28 cellular contexts compared by ENCODE assay signal in the genomic region with DNA sequence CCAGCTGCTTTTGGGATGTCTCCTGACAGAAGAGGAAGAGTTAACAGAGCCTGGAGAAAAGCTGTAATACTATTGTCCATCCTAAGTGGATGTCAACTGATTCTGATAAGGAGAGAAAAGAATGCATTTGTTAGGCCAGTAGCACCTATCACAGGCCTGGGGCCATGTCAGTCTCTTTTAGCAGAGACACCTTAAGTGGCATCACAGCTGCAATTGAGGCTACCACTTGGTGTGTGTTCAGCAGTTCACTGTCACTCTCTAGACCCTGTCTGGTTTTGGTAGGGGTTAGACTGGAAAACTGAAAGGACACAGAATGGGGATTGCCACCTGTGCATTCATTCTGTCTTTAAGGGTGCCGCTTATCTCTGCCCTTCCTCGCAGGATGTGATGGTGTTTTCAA.
"Had no signal": no experiment of that assay in that cellular context is flagged by ENCODE, and none has a peak within 500 bp of the region (broad histone marks: within the 10 kb centered on the region; RNA-seq: fewer than 3 reads in every experiment).

No MANE protein-coding gene starts in this region.

- H3K27me3 Mint-ChIP-seq: activated CD8-positive, alpha-beta T cell treated with anti-CD3 and anti-CD28 coated beads for 36 hours; activated naive CD8-positive, alpha-beta T cell; T-helper 17 cell had no signal

- ATAC-seq: activated CD4-positive, CD25-positive, alpha-beta regulatory T cell treated with anti-CD3 and anti-CD28 coated beads, Interleukin-2, amount 50 U/mL, for 24 hours; activated CD8-positive, alpha-beta T cell treated with anti-CD3 and anti-CD28 coated beads for 36 hours; activated T-cell treated with anti-CD3 and anti-CD28 coated beads, Interleukin-2, amount 50 U/mL, for 4 hours; activated T-helper 17 cell treated with anti-CD3 and anti-CD28 coated beads, Interleukin-2, amount 50 U/mL, for 72 hours; esophagus mucosa; T-helper 17 cell had no signal

- H3K9me3 Mint-ChIP-seq: activated CD8-positive, alpha-beta T cell treated with anti-CD3 and anti-CD28 coated beads for 36 hours; activated T-cell treated with anti-CD3 and anti-CD28 coated beads, Interleukin-2, amount 50 U/mL, for 4 hours; activated T-helper 17 cell treated with anti-CD3 and anti-CD28 coated beads, Interleukin-2, amount 50 U/mL, for 72 hours; T-helper 2 cell treated with Interferon-gamma antibody and Interleukin-4, amounts not matched to agents 5 μg/mL and 100 μg/mL, for 36 hours had no signal

- H3K4me3 Mint-ChIP-seq: activated B cell treated with CpG ODN at 0.5 μM for 24 hours; activated CD8-positive, alpha-beta T cell treated with anti-CD3 and anti-CD28 coated beads for 36 hours; activated naive CD8-positive, alpha-beta T cell; activated T-cell treated with anti-CD3 and anti-CD28 coated beads, Interleukin-2, amount 50 U/mL, for 4 hours; activated T-helper 17 cell treated with anti-CD3 and anti-CD28 coated beads, Interleukin-2, amount 50 U/mL, for 72 hours; T-helper 17 cell; T-helper 2 cell treated with Interferon-gamma antibody and Interleukin-4, amounts not matched to agents 5 μg/mL and 100 μg/mL, for 36 hours had no signal

- H3K4me1 Mint-ChIP-seq: activated B cell treated with CpG ODN at 0.5 μM for 24 hours; activated T-helper 17 cell treated with anti-CD3 and anti-CD28 coated beads, Interleukin-2, amount 50 U/mL, for 72 hours; T-helper 17 cell had no signal

- H3K27me3 ChIP-seq: brain microvascular endothelial cell had no signal

- H3K36me3 ChIP-seq: brain microvascular endothelial cell, WERI-Rb-1 had no signal

- H3K36me3 Mint-ChIP-seq: activated naive CD8-positive, alpha-beta T cell had no signal

- DNase-seq: activated B cell treated with CpG ODN at 0.5 μM for 24 hours; activated CD4-positive, alpha-beta T cell treated with anti-CD3 and anti-CD28 coated beads for 48 hours; activated CD4-positive, alpha-beta T cell treated with anti-CD3 and anti-CD28 coated beads, Interleukin-2, amount 50 U/mL, for 1 hour; activated CD4-positive, alpha-beta T cell treated with anti-CD3 and anti-CD28 coated beads, Interleukin-2, amount 50 U/mL, for 48 hours; activated CD8-positive, alpha-beta memory T cell treated with anti-CD3 and anti-CD28 coated beads for 24 hours; activated CD8-positive, alpha-beta T cell treated with anti-CD3 and anti-CD28 coated beads for 36 hours; activated effector memory CD4-positive, alpha-beta T cell treated with Interleukin-2 at 50 U/mL for 16 hours; activated gamma-delta T cell treated with Interleukin-2 at 50 U/mL for 16 hours; activated naive CD4-positive, alpha-beta T cell treated with anti-CD3 and anti-CD28 coated beads, Interleukin-2, amount 50 U/mL, for 16 hours; activated naive CD4-positive, alpha-beta T cell treated with Interleukin-2 at 50 U/mL for 16 hours; activated T-cell treated with anti-CD3 and anti-CD28 coated beads, Interleukin-2, amount 50 U/mL, for 4 hours; amniotic stem cell; anterior cingulate cortex; brain microvascular endothelial cell; caudate nucleus; cortex of kidney; dermis blood vessel endothelial cell; effector CD8-positive, alpha-beta T cell; foreskin fibroblast; head of caudate nucleus; T-helper 17 cell; T1000 had no signal

- H3K27ac ChIP-seq: brain microvascular endothelial cell, WERI-Rb-1 had no signal

- H3K27ac Mint-ChIP-seq: activated B cell treated with CpG ODN at 0.5 μM for 24 hours; activated CD8-positive, alpha-beta T cell treated with anti-CD3 and anti-CD28 coated beads for 36 hours; activated naive CD8-positive, alpha-beta T cell; activated T-helper 17 cell treated with anti-CD3 and anti-CD28 coated beads, Interleukin-2, amount 50 U/mL, for 72 hours; T-helper 17 cell; T-helper 2 cell treated with Interferon-gamma antibody and Interleukin-4, amounts not matched to agents 5 μg/mL and 100 μg/mL, for 36 hours had no signal
